In genomic region chr7:80974396-80975358, GRCh38 we compare ENCODE assay signal across 27 cellular contexts. TPM values are rescaled to one million over a fixed set of nuclear protein-coding genes. Genes with fewer than 3 reads are reported as not detected.
DNase-seq lines count a peak whose midpoint lies in the region; FAIRE-seq and TF ChIP-seq lines count a peak whose summit lies in the region.
"Had no signal": no experiment of that assay in that cellular context is flagged by ENCODE, and none has a peak within 500 bp of the region (broad histone marks: within the 10 kb centered on the region; RNA-seq: fewer than 3 reads in every experiment).

No MANE protein-coding gene starts in this region.

- no peak overlapping the region for H3K4me2 ChIP-seq in astrocyte (ENCODE audit: low read length)
- no peak overlapping the region for H3K4me2 ChIP-seq in osteoblast (ENCODE audit: insufficient read depth, low read length)

- H3K36me3 ChIP-seq in astrocyte (ENCODE audit: insufficient read depth, low read length) (no peaks in the 10 kb centered on the region), osteoblast (ENCODE audit: insufficient read depth, low read length) (no peaks in the 10 kb centered on the region)

- peaks cover 7% of the 10 kb centered on the region for H3K4me1 Mint-ChIP-seq in astrocyte (ENCODE audit: low read depth, unreplicated experiment)
- H3K4me1 Mint-ChIP-seq: B cell had no signal

- no peak overlapping the region for H3K27ac ChIP-seq in astrocyte (ENCODE audit: low read depth, low read length)
- H3K27ac ChIP-seq in osteoblast (ENCODE audit: low read depth, low read length) = no peak overlapping the region
- H3K27ac ChIP-seq: C4-2B, RWPE1 had no signal

- H3K36me3 Mint-ChIP-seq in astrocyte (ENCODE audit: low read depth, unreplicated experiment) = no peaks in the 10 kb centered on the region
- H3K36me3 Mint-ChIP-seq: CD8-positive, alpha-beta T cell had no signal

- H3K27me3 ChIP-seq in astrocyte (ENCODE audit: insufficient read depth, low read length) = no peaks in the 10 kb centered on the region
- no peaks in the 10 kb centered on the region for H3K27me3 ChIP-seq in osteoblast (ENCODE audit: insufficient read depth, low read length)

- H2AFZ ChIP-seq in astrocyte (ENCODE audit: low read depth, low read length) (no peak overlapping the region), osteoblast (ENCODE audit: low read length) (peak overlapping the region; percentile 70)

- H4K20me1 ChIP-seq in astrocyte (ENCODE audit: insufficient read depth, low read length) = no peaks in the 10 kb centered on the region
- H4K20me1 ChIP-seq in osteoblast (ENCODE audit: insufficient read depth, low read length) = no peaks in the 10 kb centered on the region

- DNase-seq in astrocyte (ENCODE audit: low read depth) (peak; percentile 38), fibroblast of villous mesenchyme (ENCODE audit: low read depth) (peak; percentile 2), osteoblast (ENCODE audit: insufficient read length, low spot score, missing footprints) (no peak), HUDEP-2 (lab: John Stamatoyannopoulos, UW; ENCODE audit: unreplicated experiment in 76 of 76) (no peak), HTR-8/SVneo (ENCODE audit: insufficient read length, low spot score) (no peak), D341Med (ENCODE audit: low spot score) (no peak), NCI-H2196 treated with DMSO at 0.1 percent for 48 hours (lab: John Stamatoyannopoulos, UW; ENCODE audit: unreplicated experiment) (no peak)
- DNase-seq: Caco-2; CD8-positive, alpha-beta T cell; DMS 273 treated with DMSO at 0.1 percent for 48 hours; DMS79; EL; GF-D8; Kasumi-1; NCI-H1092 treated with DMSO at 0.1 percent for 48 hours; NCI-H1436 treated with DMSO at 0.1 percent for 48 hours; NCI-H187 treated with DMSO at 0.1 percent for 48 hours; NCI-H2171 treated with DMSO at 0.1 percent for 48 hours; NCI-H446; NCI-H526; NCI-H82; SHP77 had no signal

- H3K9me3 ChIP-seq in astrocyte (ENCODE audit: insufficient read depth, low read depth, low read length) (no peaks in the 10 kb centered on the region), osteoblast (ENCODE audit: low read depth, low read length) (no peaks in the 10 kb centered on the region)

- H3K4me1 ChIP-seq in astrocyte (ENCODE audit: insufficient read depth, low read length) = no peaks in the 10 kb centered on the region
- H3K4me1 ChIP-seq in osteoblast (ENCODE audit: insufficient read depth, low read length) = no peaks in the 10 kb centered on the region
- H3K4me1 ChIP-seq: Caco-2 had no signal

- peak overlapping the region; percentile 88 for H3K27ac Mint-ChIP-seq in astrocyte (ENCODE audit: unreplicated experiment)
- H3K27ac Mint-ChIP-seq: B cell; CD8-positive, alpha-beta T cell had no signal

- no peak overlapping the region for H3K4me3 Mint-ChIP-seq in astrocyte (ENCODE audit: unreplicated experiment)
- H3K4me3 Mint-ChIP-seq: B cell; CD8-positive, alpha-beta T cell had no signal

- H3K4me3 ChIP-seq in astrocyte (ENCODE audit: insufficient read depth, low read depth, low read length) (no peak overlapping the region), fibroblast of villous mesenchyme (ENCODE audit: low read depth, low read length) (no peak overlapping the region), osteoblast (ENCODE audit: insufficient read depth, low read length) (no peak overlapping the region)

- TF ChIP-seq CTCF in astrocyte (IDR thresholded peaks at IDR 0.05; ENCODE audit: insufficient read depth, low read depth, low read length) (no peak), fibroblast of villous mesenchyme (IDR thresholded peaks at IDR 0.05; ENCODE audit: insufficient read depth, low read depth, low read length) (no peak), osteoblast (IDR thresholded peaks at IDR 0.05; ENCODE audit: extremely low read depth, low read depth, low read length) (no peak)

- no peak for FAIRE-seq in astrocyte (lab: Jason Lieb, UNC)
- FAIRE-seq in HTR-8/SVneo (lab: Jason Lieb, UNC) = no peak
- FAIRE-seq: GM12892, GM19239 had no signal

- peaks cover 5% of the 10 kb centered on the region for H3K9me3 Mint-ChIP-seq in astrocyte (ENCODE audit: unreplicated experiment)

- H3K27me3 Mint-ChIP-seq in astrocyte (ENCODE audit: low read depth, unreplicated experiment) = no peaks in the 10 kb centered on the region
- H3K27me3 Mint-ChIP-seq: B cell had no signal

- H3K79me2 ChIP-seq in astrocyte (ENCODE audit: insufficient read depth, low read length) (no peaks in the 10 kb centered on the region), osteoblast (ENCODE audit: insufficient read depth, low read length) (no peaks in the 10 kb centered on the region)

- H3K9ac ChIP-seq in astrocyte (ENCODE audit: low read length) = no peak overlapping the region

RNA-seq across cellular contexts. Expression of gene SEMA3C, which starts 55.8 kb away (rescaled TPM):
- 148 and 193 TPM in 2 replicates for total RNA-seq in astrocyte
- total RNA-seq in fibroblast of villous mesenchyme = 101 and 136 TPM in 2 replicates
- 388 and 421 TPM in 2 replicates for total RNA-seq in osteoblast
- total RNA-seq: B cell; CD8-positive, alpha-beta T cell had no signal

Comparison
In these comparisons a context has a peak if more than half of its experiments do, and no peak if none do; other contexts are left out.
1. DNase-seq: peak in astrocyte (single experiment) and fibroblast of villous mesenchyme (single experiment); none in osteoblast (single experiment), HUDEP-2 (0 of 76), HTR-8/SVneo (single experiment), D341Med (single experiment) and NCI-H2196 treated with DMSO at 0.1 percent for 48 hours (single experiment).